In the genomic region with DNA sequence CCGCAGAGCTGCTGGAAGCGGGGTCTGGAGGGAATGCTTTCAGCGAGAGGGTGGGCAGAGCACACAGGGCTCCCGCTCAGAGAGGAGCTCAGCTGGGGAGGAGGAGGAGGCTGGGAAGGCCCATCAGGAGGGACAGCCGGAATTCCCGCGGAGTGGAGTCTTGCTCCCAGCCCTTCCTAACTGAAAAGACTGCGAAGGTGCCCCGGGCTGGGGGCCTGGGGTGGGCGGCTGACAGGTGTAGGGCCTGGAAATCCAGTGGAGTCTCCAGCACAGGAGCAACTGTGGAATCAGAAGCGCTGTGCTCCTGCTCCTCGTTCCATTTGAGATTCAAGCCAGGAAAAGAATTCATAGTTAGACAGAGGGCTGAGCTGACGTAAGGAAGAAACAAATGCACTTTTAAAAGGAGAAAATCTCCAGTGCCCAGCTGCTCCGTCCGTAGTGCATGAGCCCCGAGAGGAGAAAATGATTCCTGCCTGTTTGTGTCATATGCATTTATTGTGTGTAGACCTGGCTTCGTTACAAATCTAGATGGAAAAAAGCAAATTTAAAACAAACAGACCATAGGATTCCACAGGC, we compare ENCODE assay signal across 19 cellular contexts.
"Had no signal": no experiment of that assay in that cellular context is flagged by ENCODE, and none has a peak within 500 bp of the region (broad histone marks: within the 10 kb centered on the region; RNA-seq: fewer than 3 reads in every experiment).

No MANE protein-coding gene starts in this region.

- ATAC-seq: activated T-helper 17 cell treated with anti-CD3 and anti-CD28 coated beads, Interleukin-2, amount 50 U/mL, for 72 hours had no signal

- H3K36me3 Mint-ChIP-seq: naive B cell had no signal

- H3K4me3 ChIP-seq: lung, suprapubic skin, upper lobe of left lung had no signal

- H3K4me1 Mint-ChIP-seq: activated T-helper 17 cell treated with anti-CD3 and anti-CD28 coated beads, Interleukin-2, amount 50 U/mL, for 72 hours; naive B cell had no signal

- H3K27ac ChIP-seq: suprapubic skin, upper lobe of left lung had no signal

- H3K27me3 Mint-ChIP-seq: dendritic cell treated with granulocyte-macrophage colony-stimulating factor and Interleukin-4, amounts not matched to agents 40 ng/mL and 50 ng/mL, for 4 days had no signal

- H3K9me3 ChIP-seq: breast epithelium, suprapubic skin, upper lobe of left lung had no signal

- H3K4me1 ChIP-seq: breast epithelium, upper lobe of left lung had no signal

- H3K9me3 Mint-ChIP-seq: activated T-helper 17 cell treated with anti-CD3 and anti-CD28 coated beads, Interleukin-2, amount 50 U/mL, for 72 hours had no signal

- H3K36me3 ChIP-seq: breast epithelium, suprapubic skin, upper lobe of left lung had no signal

- H3K4me3 Mint-ChIP-seq: activated T-helper 17 cell treated with anti-CD3 and anti-CD28 coated beads, Interleukin-2, amount 50 U/mL, for 72 hours; dendritic cell treated with granulocyte-macrophage colony-stimulating factor and Interleukin-4, amounts not matched to agents 40 ng/mL and 50 ng/mL, for 4 days; naive B cell had no signal

- DNase-seq: activated CD4-positive, alpha-beta T cell treated with anti-CD3 and anti-CD28 coated beads, Interleukin-2, amount 50 U/mL, for 4 hours; activated CD4-positive, CD25-positive, alpha-beta regulatory T cell treated with anti-CD3 and anti-CD28 coated beads, Interleukin-2, amount 50 U/mL, for 72 hours; activated naive CD4-positive, alpha-beta T cell treated with Interleukin-2 at 50 U/mL for 16 hours; activated T-cell treated with anti-CD3 and anti-CD28 coated beads for 4 hours; aorta; cerebellar nuclear complex; effector memory CD4-positive, alpha-beta T cell; kidney glomerular epithelial cell; naive B cell; retina; stimulated activated CD4-positive, alpha-beta T cell treated with anti-CD3 and anti-CD28 coated beads, Interleukin-4, amount 100 ng/mL, for 4 hours; stimulated activated CD8-positive, alpha-beta memory T cell treated with anti-CD3 and anti-CD28 coated beads, Interleukin-4, amount 100 ng/mL, for 48 hours; stimulated activated naive CD4-positive, alpha-beta T cell treated with Interleukin-2 at 50 U/mL for 16 hours; upper lobe of left lung had no signal

- H3K27ac Mint-ChIP-seq: activated T-helper 17 cell treated with anti-CD3 and anti-CD28 coated beads, Interleukin-2, amount 50 U/mL, for 72 hours; dendritic cell treated with granulocyte-macrophage colony-stimulating factor and Interleukin-4, amounts not matched to agents 40 ng/mL and 50 ng/mL, for 4 days; naive B cell had no signal

- H3K27me3 ChIP-seq: breast epithelium, suprapubic skin, upper lobe of left lung had no signal
